1 cellular context compared by ENCODE assay signal in the genomic region with DNA sequence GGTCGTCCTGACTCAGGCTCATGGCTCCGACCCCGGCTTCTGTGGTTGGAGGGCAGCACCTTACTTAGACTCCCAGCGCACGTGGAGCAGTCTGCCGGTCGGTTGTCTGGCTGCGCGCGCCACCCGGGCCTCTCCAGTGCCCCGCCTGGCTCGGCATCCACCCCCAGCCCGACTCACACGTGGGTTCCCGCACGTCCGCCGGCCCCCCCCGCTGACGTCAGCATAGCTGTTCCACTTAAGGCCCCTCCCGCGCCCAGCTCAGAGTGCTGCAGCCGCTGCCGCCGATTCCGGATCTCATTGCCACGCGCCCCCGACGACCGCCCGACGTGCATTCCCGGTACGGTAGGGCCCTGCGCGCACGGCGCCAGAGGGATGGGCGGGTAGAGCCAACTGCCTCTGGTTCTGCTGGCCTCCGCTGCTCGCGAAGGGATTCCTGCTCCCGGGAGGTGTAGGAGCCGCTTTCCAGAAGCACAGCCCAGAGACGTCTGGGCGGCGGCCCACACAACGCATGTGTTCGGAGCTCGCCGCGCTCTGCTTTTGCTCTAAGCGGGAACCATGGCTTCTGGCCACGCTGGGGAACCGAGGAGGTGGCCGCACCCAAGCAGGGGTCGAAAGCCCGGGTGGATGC.
A peak's percentile ranks its signal among the peaks of the same experiment; 100 is the strongest.
TF ChIP-seq lines count a peak whose summit lies in the region.

A gene (plus strand): TSS at position 264 of the 628 bp plus-strand sequence. CDS start 2,280 bp downstream, outside the sequence.

TF ChIP-seq in IMR-90, 13 proteins besides CTCF, POLR2A, EP300 and RAD21 (continued from another document):
- TF ChIP-seq, protein P1, sequence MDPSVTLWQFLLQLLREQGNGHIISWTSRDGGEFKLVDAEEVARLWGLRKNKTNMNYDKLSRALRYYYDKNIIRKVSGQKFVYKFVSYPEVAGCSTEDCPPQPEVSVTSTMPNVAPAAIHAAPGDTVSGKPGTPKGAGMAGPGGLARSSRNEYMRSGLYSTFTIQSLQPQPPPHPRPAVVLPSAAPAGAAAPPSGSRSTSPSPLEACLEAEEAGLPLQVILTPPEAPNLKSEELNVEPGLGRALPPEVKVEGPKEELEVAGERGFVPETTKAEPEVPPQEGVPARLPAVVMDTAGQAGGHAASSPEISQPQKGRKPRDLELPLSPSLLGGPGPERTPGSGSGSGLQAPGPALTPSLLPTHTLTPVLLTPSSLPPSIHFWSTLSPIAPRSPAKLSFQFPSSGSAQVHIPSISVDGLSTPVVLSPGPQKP (IDR thresholded peaks at IDR 0.05; ENCODE audit: borderline replicate concordance, low read depth, low read length): no peak
- TF ChIP-seq MAZ (IDR thresholded peaks at IDR 0.05; ENCODE audit: borderline replicate concordance, low read depth, low read length) (peak; percentile 99), FOS (IDR thresholded peaks at IDR 0.05; ENCODE audit: low read depth, low read length) (peak; percentile 10; the same call in 1 of the 2 replicates), MXI1 (IDR thresholded peaks at IDR 0.05; ENCODE audit: borderline replicate concordance, low read depth, low read length) (peak; percentile 95)
- TF ChIP-seq, protein P2, sequence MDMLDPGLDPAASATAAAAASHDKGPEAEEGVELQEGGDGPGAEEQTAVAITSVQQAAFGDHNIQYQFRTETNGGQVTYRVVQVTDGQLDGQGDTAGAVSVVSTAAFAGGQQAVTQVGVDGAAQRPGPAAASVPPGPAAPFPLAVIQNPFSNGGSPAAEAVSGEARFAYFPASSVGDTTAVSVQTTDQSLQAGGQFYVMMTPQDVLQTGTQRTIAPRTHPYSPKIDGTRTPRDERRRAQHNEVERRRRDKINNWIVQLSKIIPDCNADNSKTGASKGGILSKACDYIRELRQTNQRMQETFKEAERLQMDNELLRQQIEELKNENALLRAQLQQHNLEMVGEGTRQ (IDR thresholded peaks at IDR 0.05; ENCODE audit: low read depth, low read length): peak; percentile 82
